Comparison of ENCODE assay signal across 11 cellular contexts in the genomic region with DNA sequence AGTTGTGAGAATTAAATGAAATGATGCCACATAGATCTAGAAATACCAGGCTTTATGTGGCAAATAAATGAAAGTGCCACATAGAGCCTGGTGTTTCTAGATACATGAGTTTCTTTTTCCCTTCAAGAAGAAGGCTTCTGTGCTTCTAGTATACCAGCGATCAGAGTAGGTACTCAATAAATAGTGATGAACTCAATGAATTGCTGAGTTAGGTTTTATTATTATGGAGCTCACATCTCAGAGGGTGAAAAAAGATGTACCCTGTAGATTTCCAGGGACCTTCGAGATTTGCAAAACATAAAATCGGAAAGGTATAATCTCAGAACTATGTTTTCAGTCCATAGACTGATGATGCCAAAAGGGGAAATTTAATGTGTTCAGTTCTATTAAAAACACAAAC. TPM values are rescaled to one million over a fixed set of nuclear protein-coding genes. Genes with fewer than 3 reads are reported as not detected.
DNase-seq lines count a peak whose midpoint lies in the region; ATAC-seq and TF ChIP-seq lines count a peak whose summit lies in the region.
"Had no signal": no experiment of that assay in that cellular context is flagged by ENCODE, and none has a peak within 500 bp of the region (broad histone marks: within the 10 kb centered on the region; RNA-seq: fewer than 3 reads in every experiment).

No MANE protein-coding gene starts in this region.

- H3K9me3 ChIP-seq in CD4-positive, CD25-positive, alpha-beta regulatory T cell (ENCODE audit: control insufficient read depth in 2 of 2, low read length in 2 of 2) = no peaks in the 10 kb centered on the region
- no peaks in the 10 kb centered on the region for H3K9me3 ChIP-seq in OCI-LY7 (ENCODE audit: low read length)
- H3K9me3 ChIP-seq: BLaER1 treated with 17β-estradiol and CSF1 and Interleukin-3, amounts not matched to agents 10 nM and 100 nM had no signal

- no peaks in the 10 kb centered on the region for H3K36me3 Mint-ChIP-seq in CD4-positive, CD25-positive, alpha-beta regulatory T cell

- H3K4me2 ChIP-seq in OCI-LY7 (ENCODE audit: low read length) = peak overlapping the region; percentile 54; the same call in 1 of the 2 replicates

- no peaks in the 10 kb centered on the region for H3K36me3 ChIP-seq in CD4-positive, CD25-positive, alpha-beta regulatory T cell (ENCODE audit: control insufficient read depth, insufficient read depth, low read length)
- H3K36me3 ChIP-seq in OCI-LY7 (ENCODE audit: insufficient read depth, low read length) (no peaks in the 10 kb centered on the region), rectal smooth muscle tissue (ENCODE audit: control insufficient read depth, insufficient read depth, low read length) (no peaks in the 10 kb centered on the region)
- H3K36me3 ChIP-seq: BLaER1 treated with 17β-estradiol and CSF1 and Interleukin-3, amounts not matched to agents 10 nM and 100 nM had no signal

- no peak overlapping the region for H3K9ac ChIP-seq in rectal smooth muscle tissue (ENCODE audit: low read length)

- peak overlapping the region; percentile 72 for H3K27ac ChIP-seq in CD4-positive, CD25-positive, alpha-beta regulatory T cell (ENCODE audit: insufficient read depth, low read length, poor library complexity, severe bottlenecking)
- H3K27ac ChIP-seq in OCI-LY7 (ENCODE audit: low read depth, low read length, poor library complexity, severe bottlenecking) (no peak overlapping the region), rectal smooth muscle tissue (ENCODE audit: low read depth, low read length) (peak overlapping the region; percentile 94)

- H2AFZ ChIP-seq in OCI-LY7 (ENCODE audit: low read length) = peak overlapping the region; percentile 45; the same call in 1 of the 2 replicates

- H3K27me3 ChIP-seq in CD4-positive, CD25-positive, alpha-beta regulatory T cell (ENCODE audit: control insufficient read depth, insufficient read depth, low read length) = no peaks in the 10 kb centered on the region
- no peaks in the 10 kb centered on the region for H3K27me3 ChIP-seq in rectal smooth muscle tissue (ENCODE audit: control insufficient read depth, insufficient read depth, low read length)
- H3K27me3 ChIP-seq: BLaER1 treated with 17β-estradiol and CSF1 and Interleukin-3, amounts not matched to agents 10 nM and 100 nM had no signal

- H3K9me2 ChIP-seq in OCI-LY7 (ENCODE audit: insufficient read depth, low read length) = no peaks in the 10 kb centered on the region

- CTCF ChIA-PET in OCI-LY7 (lab: Charles Lee; ENCODE audit: unreplicated experiment) = interaction anchor here (0.9 to 1.3 kb wide), 2 partner anchors 9 to 24 kb away, joined by 3 to 4 read pairs; no protein-coding TSS in a partner anchor

- BruUV-seq in OCI-LY7 (replicated peaks; lab: Mats Ljungman, UMichigan) = no TSS peak

- H4K20me1 ChIP-seq in OCI-LY7 (ENCODE audit: insufficient read depth, low read length) = peaks cover 19% of the 10 kb centered on the region

- intact Hi-C loops in OCI-LY7 (cut with micrococcal nuclease; ENCODE audit: unreplicated experiment) = no loop called here

- H3K4me3 Mint-ChIP-seq in CD4-positive, CD25-positive, alpha-beta regulatory T cell = peak overlapping the region; percentile 74 to 94 (median 90)

- TF ChIP-seq CTCF in OCI-LY7 (conservative IDR thresholded peaks at IDR 0.05; ENCODE audit: low read length) (no peak), epithelial cell of proximal tubule (conservative IDR thresholded peaks at IDR 0.05; ENCODE audit: low read depth, low read length) (no peak)

- H3K4me1 ChIP-seq in CD4-positive, CD25-positive, alpha-beta regulatory T cell (ENCODE audit: control insufficient read depth, insufficient read depth, low read length, poor library complexity, severe bottlenecking) = peaks cover 37% of the 10 kb centered on the region
- H3K4me1 ChIP-seq in OCI-LY7 (ENCODE audit: insufficient read depth, low read length, poor library complexity, severe bottlenecking) (peaks cover 26% of the 10 kb centered on the region), rectal smooth muscle tissue (ENCODE audit: control insufficient read depth, insufficient read depth, low read length) (peaks cover 11% of the 10 kb centered on the region)

- DNase-seq in CD4-positive, CD25-positive, alpha-beta regulatory T cell = no peak
- DNase-seq in OCI-LY7 (ENCODE audit: low spot score) (no peak), epithelial cell of proximal tubule (ENCODE audit: low read depth) (no peak), dermis blood vessel endothelial cell (no peak), NCI-H510A (lab: John Stamatoyannopoulos, UW) (no peak), AG08396 (ENCODE audit: low spot score) (no peak)
- DNase-seq in activated T-cell treated with anti-CD3 and anti-CD28 coated beads, Interleukin-2, amount 50 U/mL, for 1 hour = no peak
- DNase-seq: midbrain had no signal

- H3K27ac Mint-ChIP-seq in CD4-positive, CD25-positive, alpha-beta regulatory T cell = peak overlapping the region; percentile 86 to 97 (median 97)

- H3K4me3 ChIP-seq in CD4-positive, CD25-positive, alpha-beta regulatory T cell (ENCODE audit: low read depth, low read length) = peak overlapping the region; percentile 34
- no peak overlapping the region for H3K4me3 ChIP-seq in OCI-LY7 (ENCODE audit: low read depth, low read length, poor library complexity, severe bottlenecking)
- peak overlapping the region; percentile 72 for H3K4me3 ChIP-seq in epithelial cell of proximal tubule (ENCODE audit: low read depth, low read length)
- H3K4me3 ChIP-seq in rectal smooth muscle tissue (ENCODE audit: low read length) = no peak overlapping the region
- H3K4me3 ChIP-seq: BLaER1 treated with 17β-estradiol and CSF1 and Interleukin-3, amounts not matched to agents 10 nM and 100 nM had no signal

- no peaks in the 10 kb centered on the region for H3K27me3 Mint-ChIP-seq in CD4-positive, CD25-positive, alpha-beta regulatory T cell

- H3K79me2 ChIP-seq in OCI-LY7 (ENCODE audit: insufficient read depth, low read depth, low read length) = peaks cover 21% of the 10 kb centered on the region

- peaks cover 0 to 1% (median 0%) of the 10 kb centered on the region in 7 donors for H3K9me3 Mint-ChIP-seq in CD4-positive, CD25-positive, alpha-beta regulatory T cell
- H3K9me3 Mint-ChIP-seq: activated naive CD8-positive, alpha-beta T cell treated with anti-CD3 and anti-CD28 coated beads, Interleukin-2, amount 10 ng/mL, durations not matched to agents 7 days and 5 days had no signal

- ATAC-seq in CD4-positive, CD25-positive, alpha-beta regulatory T cell (ENCODE audit: low read depth in 2 of 2) = no peak

- H3K4me1 Mint-ChIP-seq in CD4-positive, CD25-positive, alpha-beta regulatory T cell = peaks cover 18 to 42% (median 32%) of the 10 kb centered on the region in 4 donors

- POLR2A ChIA-PET in OCI-LY7 (lab: Charles Lee) = interaction anchor here (0.5 to 1.0 kb wide), 7 partner anchors 20 to 91 kb away, joined by 3 to 7 read pairs (median 4); no protein-coding TSS in a partner anchor

RNA-seq across cellular contexts. Expression of a gene that starts 2.3 kb away (rescaled TPM):
- 106 TPM for total RNA-seq in CD4-positive, CD25-positive, alpha-beta regulatory T cell
- polyA plus RNA-seq in CD4-positive, CD25-positive, alpha-beta regulatory T cell = 10 to 100 TPM; 19.2 to 25.4 (median 22.3) TPM
- 49.4 and 58.6 TPM in 2 replicates for total RNA-seq in OCI-LY7 (2014; rRNA removed; shearing (Covaris generic))
- total RNA-seq in OCI-LY7 (2022) (124 and 141 TPM in 2 replicates), epithelial cell of proximal tubule (79.7 and 87.5 TPM in 2 replicates), dermis blood vessel endothelial cell (72.0 and 110 TPM in 2 replicates)

Comparison
In these comparisons a context has a peak if more than half of its experiments do, and no peak if none do; other contexts are left out.
1. H3K4me3 ChIP-seq: peak in CD4-positive, CD25-positive, alpha-beta regulatory T cell (single experiment) and epithelial cell of proximal tubule (single experiment); none in OCI-LY7 (single experiment) and rectal smooth muscle tissue (single experiment).